Comparison of ENCODE assay signal across 10 cellular contexts in genomic region chr9:82410306-82410705, GRCh38.
A peak's percentile ranks its signal among the peaks of the same experiment; 100 is the strongest.
DNase-seq lines count a peak whose midpoint lies in the region; ATAC-seq, FAIRE-seq and TF ChIP-seq lines count a peak whose summit lies in the region.
"Had no signal": no experiment of that assay in that cellular context is flagged by ENCODE, and none has a peak within 500 bp of the region (broad histone marks: within the 10 kb centered on the region; RNA-seq: fewer than 3 reads in every experiment).

No MANE protein-coding gene starts in this region.

- H3K4me2 ChIP-seq in neural progenitor cell, result no peak overlapping the region

- no peaks in the 10 kb centered on the region for H3K9me3 ChIP-seq in neural progenitor cell (ENCODE audit: low read depth)
- no peaks in the 10 kb centered on the region for H3K9me3 ChIP-seq in effector memory CD4-positive, alpha-beta T cell (ENCODE audit: control insufficient read depth, low read length)

- ATAC-seq in GM21390 (IDR thresholded peaks at IDR 0.05; ENCODE audit: unreplicated experiment) (peak; percentile 91), HG03280 (IDR thresholded peaks at IDR 0.05; ENCODE audit: unreplicated experiment) (peak; percentile 88)

- no peaks in the 10 kb centered on the region for H3K4me1 Mint-ChIP-seq in neural progenitor cell

- TF ChIP-seq CTCF in GM06990 (IDR thresholded peaks at IDR 0.05; ENCODE audit: insufficient read depth, low read length, poor library complexity, severe bottlenecking), result no peak
- TF ChIP-seq CTCF in epithelial cell of esophagus (IDR thresholded peaks at IDR 0.05; ENCODE audit: insufficient read depth, low read depth, low read length, missing control alignments), result no peak
- TF ChIP-seq CTCF in neural progenitor cell (IDR thresholded peaks at IDR 0.05), result no peak

- H3K4me1 ChIP-seq in neural progenitor cell, result no peaks in the 10 kb centered on the region
- H3K4me1 ChIP-seq in effector memory CD4-positive, alpha-beta T cell (ENCODE audit: control insufficient read depth, insufficient read depth, low read length, poor library complexity, severe bottlenecking), result no peaks in the 10 kb centered on the region

- H3K36me3 ChIP-seq in GM06990 (ENCODE audit: control insufficient read depth, insufficient read depth, low read length), result no peaks in the 10 kb centered on the region
- no peaks in the 10 kb centered on the region for H3K36me3 ChIP-seq in neural progenitor cell
- no peaks in the 10 kb centered on the region for H3K36me3 ChIP-seq in effector memory CD4-positive, alpha-beta T cell (ENCODE audit: control insufficient read depth, insufficient read depth, low read length)

- H3K9me3 Mint-ChIP-seq in neural progenitor cell, result peaks cover 11% of the 10 kb centered on the region

- DNase-seq in GM06990 (ENCODE audit: extremely low read depth, insufficient read length) (peak; percentile 12), epithelial cell of esophagus (ENCODE audit: low read depth) (peak; percentile 92), GM19239 (ENCODE audit: insufficient read length, low spot score) (no peak), neural progenitor cell (ENCODE audit: low spot score) (no peak)
- no peak for DNase-seq in activated CD8-positive, alpha-beta memory T cell treated with anti-CD3 and anti-CD28 coated beads, Interleukin-2, amount 50 U/mL, for 4 hours
- no peak for DNase-seq in effector memory CD4-positive, alpha-beta T cell
- DNase-seq: cortex of kidney, DND-41 had no signal

- no peaks in the 10 kb centered on the region for H3K27me3 Mint-ChIP-seq in neural progenitor cell (ENCODE audit: insufficient read depth, low read depth)

- H3K4me3 Mint-ChIP-seq in neural progenitor cell, result no peak overlapping the region

- H3K27ac Mint-ChIP-seq in neural progenitor cell, result no peak overlapping the region

- no peaks in the 10 kb centered on the region for H3K36me3 Mint-ChIP-seq in neural progenitor cell

- no peaks in the 10 kb centered on the region for H3K27me3 ChIP-seq in GM06990 (replicated peaks; ENCODE audit: control insufficient read depth, insufficient read depth, low read length)
- no peaks in the 10 kb centered on the region for H3K27me3 ChIP-seq in neural progenitor cell
- no peaks in the 10 kb centered on the region for H3K27me3 ChIP-seq in effector memory CD4-positive, alpha-beta T cell (replicated peaks; ENCODE audit: control insufficient read depth, insufficient read depth, low read length, poor library complexity, severe bottlenecking)

- no peak overlapping the region for H3K27ac ChIP-seq in neural progenitor cell
- H3K27ac ChIP-seq in effector memory CD4-positive, alpha-beta T cell (ENCODE audit: insufficient read depth, low read length, poor library complexity, severe bottlenecking), result no peak overlapping the region

- no peaks in the 10 kb centered on the region for H3K79me2 ChIP-seq in neural progenitor cell (ENCODE audit: low read depth)

- H3F3A ChIP-seq in neural progenitor cell (ENCODE audit: low read depth), result no peaks in the 10 kb centered on the region

- FAIRE-seq in GM19239 (lab: Jason Lieb, UNC), result no peak

- H3K4me3 ChIP-seq in GM06990 (replicated peaks; ENCODE audit: low read depth, low read length) (no peak overlapping the region), epithelial cell of esophagus (ENCODE audit: low read length) (no peak overlapping the region), neural progenitor cell (no peak overlapping the region)
- no peak overlapping the region for H3K4me3 ChIP-seq in effector memory CD4-positive, alpha-beta T cell (ENCODE audit: insufficient read depth, low read depth, low read length, poor library complexity, severe bottlenecking)

- H4K20me1 ChIP-seq in neural progenitor cell (ENCODE audit: low read depth), result no peaks in the 10 kb centered on the region

- no peak overlapping the region for H3K9ac ChIP-seq in neural progenitor cell

- H2AFZ ChIP-seq in neural progenitor cell (replicated peaks), result no peak overlapping the region

Comparison
In these comparisons a context has a peak if more than half of its experiments do, and no peak if none do; other contexts are left out.
1. DNase-seq: peak in GM06990 (single experiment) and epithelial cell of esophagus (single experiment); none in GM19239 (single experiment), neural progenitor cell (single experiment), activated CD8-positive, alpha-beta memory T cell treated with anti-CD3 and anti-CD28 coated beads, Interleukin-2, amount 50 U/mL, for 4 hours (single experiment) and effector memory CD4-positive, alpha-beta T cell (0 of 3).